In the genomic region with DNA sequence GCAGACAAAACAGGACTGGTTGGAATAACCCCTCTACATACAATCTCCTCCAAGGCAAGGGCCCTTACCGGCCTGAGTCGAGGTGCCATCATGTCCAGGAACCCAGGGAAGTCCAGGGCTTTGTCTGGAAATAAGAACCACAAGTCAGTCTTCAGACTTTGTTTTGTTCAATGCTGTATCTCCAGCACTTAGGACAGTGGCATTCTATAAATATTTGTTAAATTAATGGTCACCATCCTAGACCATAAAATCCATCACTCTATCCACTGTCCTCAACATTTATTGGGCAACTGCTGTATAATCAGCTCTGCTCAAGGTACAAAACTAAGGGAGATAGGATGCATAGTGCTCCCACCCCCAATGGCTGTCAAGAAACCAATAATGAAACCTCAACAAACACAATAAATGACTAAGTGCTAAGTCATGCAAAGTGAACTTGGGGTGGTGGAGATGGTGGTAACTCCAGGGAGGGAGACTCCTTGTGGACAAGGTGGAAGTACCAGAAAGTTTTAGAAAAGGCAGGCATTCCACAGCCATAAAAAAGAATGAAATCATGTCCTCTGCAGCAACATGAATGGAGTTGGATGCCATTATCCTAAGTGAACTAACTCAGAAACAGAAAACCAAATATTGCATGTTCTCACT, we compare ENCODE assay signal across 9 cellular contexts. TPM values are rescaled to one million over a fixed set of nuclear protein-coding genes. Genes with fewer than 3 reads are reported as not detected.
DNase-seq lines count a peak whose midpoint lies in the region; ATAC-seq, FAIRE-seq and TF ChIP-seq lines count a peak whose summit lies in the region.
"Had no signal": no experiment of that assay in that cellular context is flagged by ENCODE, and none has a peak within 500 bp of the region (broad histone marks: within the 10 kb centered on the region; RNA-seq: fewer than 3 reads in every experiment).

No MANE protein-coding gene starts in this region.

- 48% methylated on average over 2 of the region's 2 CpGs for WGBS in GM12878 (ENCODE audit: insufficient coverage, insufficient replicate concordance, low lambda C conversion rate, missing lambda C conversion rate)
- WGBS in esophagus muscularis mucosa: 79% methylated on average over 2 of the region's 2 CpGs
- WGBS in thyroid gland, 2 donors: 70 to 100% methylated on average over 2 of the region's 2 CpGs

- SMC1A ChIA-PET in GM12878 (lab: Charles Lee; ENCODE audit: uncharacterized antibody, unreplicated experiment): interaction anchor here (1.1 to 2.5 kb wide), 5 partner anchors 9 to 50 kb away, joined by 3 to 15 read pairs (median 6); a partner anchor contains a TSS

- H3K4me1 ChIP-seq in GM12878 (ENCODE audit: control insufficient read depth, insufficient read depth, low read length): peaks cover 17% of the 10 kb centered on the region
- peaks cover 12 to 16% (median 13%) of the 10 kb centered on the region in 4 donors for H3K4me1 ChIP-seq in esophagus muscularis mucosa
- peaks cover 13 to 19% of the 10 kb centered on the region in 2 donors for H3K4me1 ChIP-seq in thyroid gland

- no peak overlapping the region for H3K9ac ChIP-seq in GM12878 (ENCODE audit: control insufficient read depth, insufficient read depth, low read length)

- peak; percentile 39; the same call in 1 of the 2 replicates for TF ChIP-seq RAD21 in GM12878 (IDR thresholded peaks at IDR 0.05; ENCODE audit: insufficient read depth, low read depth, low read length)

- POLR2A ChIA-PET in GM12878 (lab: Charles Lee): no interaction called here

- FAIRE-seq in GM12878 (lab: Jason Lieb, UNC): peak; percentile 49

- TF ChIP-seq EP300 in GM12878 (IDR thresholded peaks at IDR 0.05; ENCODE audit: borderline replicate concordance in 1 of 2, control insufficient read depth in 1 of 2, low read depth in 2 of 2, low read length in 2 of 2) (no peak), esophagus muscularis mucosa (IDR thresholded peaks at IDR 0.05) (no peak)

- H3K79me2 ChIP-seq in GM12878 (ENCODE audit: control insufficient read depth, insufficient read depth, low read length): peaks cover 11% of the 10 kb centered on the region

- H2AFZ ChIP-seq in GM12878 (ENCODE audit: control insufficient read depth, low read depth, low read length): no peak overlapping the region

- in situ Hi-C loops in GM12878 (cut with MboI): no loop called here

- H3K27me3 ChIP-seq in GM12878 (replicated peaks in 1 of 2; ENCODE audit: control insufficient read depth in 2 of 2, insufficient read depth in 2 of 2, low read length in 1 of 2) (no peaks in the 10 kb centered on the region), esophagus muscularis mucosa (peaks cover 0 to 9% (median 0%) of the 10 kb centered on the region in 4 donors), WERI-Rb-1 (ENCODE audit: insufficient read depth, low read depth, severe bottlenecking) (no peaks in the 10 kb centered on the region), thyroid gland (no peaks in the 10 kb centered on the region)

- RAD21 ChIA-PET in GM12878 (lab: Charles Lee; ENCODE audit: unreplicated experiment): interaction anchor here (1.0 to 3.5 kb wide), 3 partner anchors 8 to 50 kb away, joined by 4 to 22 read pairs (median 5); a partner anchor contains a TSS

- peak; percentile 82 for DNase-seq in EL
- peak; percentile 56 for DNase-seq in GM20000 (ENCODE audit: low spot score)
- DNase-seq in HT1080 (ENCODE audit: low read depth): peak; percentile 85
- DNase-seq in GM12878 (ENCODE audit: low read depth, low spot score): no peak
- no peak for DNase-seq in esophagus muscularis mucosa (ENCODE audit: extremely low spot score)
- no peak for DNase-seq in WERI-Rb-1
- DNase-seq in thyroid gland: no peak

- H3K27ac ChIP-seq in GM12878 (ENCODE audit: control insufficient read depth, insufficient read depth): no peak overlapping the region
- no peak overlapping the region for H3K27ac ChIP-seq in esophagus muscularis mucosa (replicated peaks in 1 of 4)
- no peak overlapping the region for H3K27ac ChIP-seq in WERI-Rb-1
- H3K27ac ChIP-seq in thyroid gland: no peak overlapping the region

- no peak for TF ChIP-seq CTCF in GM20000 (IDR thresholded peaks at IDR 0.05; ENCODE audit: extremely low read depth, missing control alignments)
- TF ChIP-seq CTCF in GM12878 (IDR thresholded peaks at IDR 0.05 in 2 of 3, conservative IDR thresholded peaks at IDR 0.05 in 1 of 3; ENCODE audit: control insufficient read depth in 2 of 3, extremely low read depth in 1 of 3, insufficient read depth in 1 of 3, low read depth in 3 of 3, low read length in 3 of 3): peak in 1 of 3 experiments; percentile 14; a peak in 1 of 6 replicates
- no peak for TF ChIP-seq CTCF in esophagus muscularis mucosa (IDR thresholded peaks at IDR 0.05)
- TF ChIP-seq CTCF in WERI-Rb-1 (IDR thresholded peaks at IDR 0.05; ENCODE audit: low read depth, low read length): no peak
- TF ChIP-seq CTCF in thyroid gland (IDR thresholded peaks at IDR 0.05): no peak

- CTCF ChIA-PET in GM12878 (lab: Yijun Ruan, JAX): interaction anchor here (0.8 to 2.9 kb wide), 9 partner anchors 9 to 327 kb away, joined by 3 to 23 read pairs (median 5); a partner anchor contains a TSS

- H3K9me3 ChIP-seq in GM12878 (replicated peaks; ENCODE audit: control insufficient read depth, insufficient read depth, low read length): no peaks in the 10 kb centered on the region
- no peaks in the 10 kb centered on the region for H3K9me3 ChIP-seq in esophagus muscularis mucosa
- H3K9me3 ChIP-seq in WERI-Rb-1 (ENCODE audit: severe bottlenecking): no peaks in the 10 kb centered on the region
- no peaks in the 10 kb centered on the region for H3K9me3 ChIP-seq in thyroid gland

- H3K4me3 ChIP-seq in GM12878: no peak overlapping the region
- no peak overlapping the region for H3K4me3 ChIP-seq in esophagus muscularis mucosa
- H3K4me3 ChIP-seq in WERI-Rb-1 (ENCODE audit: low read depth, low read length): no peak overlapping the region
- H3K4me3 ChIP-seq in thyroid gland (replicated peaks in 1 of 3): no peak overlapping the region
- H3K4me3 ChIP-seq: lung had no signal

- ATAC-seq in GM12878 (peak; percentile 55), GM21528 (IDR thresholded peaks at IDR 0.05; ENCODE audit: low FRiP score, unreplicated experiment) (no peak)

- TF ChIP-seq POLR2A in GM12878 (IDR thresholded peaks at IDR 0.05; ENCODE audit: low read depth, low read length) (no peak), esophagus muscularis mucosa (IDR thresholded peaks at IDR 0.05; ENCODE audit: low read depth) (no peak), thyroid gland (IDR thresholded peaks at IDR 0.05) (no peak)

- H3K36me3 ChIP-seq in GM12878 (ENCODE audit: control insufficient read depth in 2 of 2, insufficient read depth in 2 of 2, low read length in 1 of 2) (no peaks in the 10 kb centered on the region; a peak in 2 of 4 replicates), esophagus muscularis mucosa (peaks cover 9 to 60% (median 25%) of the 10 kb centered on the region in 4 donors), WERI-Rb-1 (peaks cover 14% of the 10 kb centered on the region), thyroid gland (peaks cover 0 to 5% of the 10 kb centered on the region in 2 donors)

- no TSS peak for BruUV-seq in GM12878 (replicated peaks; lab: Mats Ljungman, UMichigan)

- no peaks in the 10 kb centered on the region for H4K20me1 ChIP-seq in GM12878 (ENCODE audit: control insufficient read depth, insufficient read depth)

- no peak overlapping the region for H3K4me2 ChIP-seq in GM12878 (ENCODE audit: control insufficient read depth, insufficient read depth)

- intact Hi-C loops in GM12878 (cut with micrococcal nuclease; ENCODE audit: unreplicated experiment): no loop called here
- intact Hi-C loops in esophagus muscularis mucosa (cut with DNase I): no loop called here
- intact Hi-C loops in thyroid gland (cut with DNase I): no loop called here

RNA-seq across cellular contexts. Expression of a gene that starts 5.0 kb away (rescaled TPM):
- total RNA-seq in HT1080 (2014; rRNA removed; shearing (Covaris generic)): 13.1 and 15.3 TPM in 2 replicates
- polyA plus RNA-seq in HT1080 (2015; cell fraction: cytosol; rRNA removed): 6.8 TPM in 2 replicates
- polyA plus RNA-seq in HT1080 (2015; cell fraction: nucleus; rRNA removed): 26.1 and 28.6 TPM in 2 replicates
- total RNA-seq in GM12878 (2013; cell fraction: nucleolus; rRNA removed): 5.6 and 7.0 TPM in 2 replicates
- total RNA-seq in GM12878 (2014; rRNA removed) (15.3 and 18.2 TPM in 2 replicates), GM12878 (2014; rRNA removed; fragmentation: Illumina TruSeq; extraction: Trizol) (6.6 and 6.8 TPM in 2 replicates), GM12878 (2021) (15.4 and 15.7 TPM in 2 replicates), esophagus muscularis mucosa (1 to 10 TPM; 1.2 to 5.1 (median 2.6) TPM), thyroid gland (1 to 10 TPM; 2.4 to 5.7 (median 4.6) TPM)
- 1.3 TPM for polyA plus RNA-seq in GM12878 (2011; ENCODE audit: low read depth)
- polyA plus RNA-seq in GM12878 (2011; rRNA removed) (0.91 and 2.1 TPM in 2 replicates), GM12878 (2014; fragmentation: Illumina TruSeq; extraction: Trizol) (1.2 and 6.0 TPM in 2 replicates), GM12878 (2014; fragmentation: Nextera tagmentation; extraction: Ambion mirVana) (under 1 TPM; 0.23 to 0.64 TPM), GM12878 (2014; rRNA removed) (21.4 and 23.5 TPM in 2 replicates), GM12878 (2016; fragmentation: Nextera tagmentation; extraction: Ambion mirVana) (1 to 10 TPM; 7.5 to 9.5 TPM)
- polyA plus RNA-seq in GM12878 (2011; cell fraction: cytosol; rRNA removed): 2.0 and 3.3 TPM in 2 replicates
- polyA plus RNA-seq in GM12878 (2011; cell fraction: nucleus; rRNA removed): 27.8 and 32.1 TPM in 2 replicates
- polyA plus RNA-seq in GM12878 (2012): 4.7 and 5.4 TPM in 2 replicates
- 1.3 and 1.4 TPM in 2 replicates for polyA minus RNA-seq in GM12878 (2011; rRNA and poly(A)+ RNA removed)
- polyA minus RNA-seq in GM12878 (2011; cell fraction: cytosol; rRNA and poly(A)+ RNA removed): 0.73 and 0.80 TPM in 2 replicates
- 4.4 and 6.1 TPM in 2 replicates for polyA minus RNA-seq in GM12878 (2011; cell fraction: nucleus; rRNA and poly(A)+ RNA removed)

RNA-seq across cellular contexts. Expression of a gene that starts 5.1 kb away (rescaled TPM):
- 86.7 and 104 TPM in 2 replicates for total RNA-seq in HT1080 (2014; rRNA removed; shearing (Covaris generic))
- 52.6 and 53.8 TPM in 2 replicates for polyA plus RNA-seq in HT1080 (2015; cell fraction: cytosol; rRNA removed)
- polyA plus RNA-seq in HT1080 (2015; cell fraction: nucleus; rRNA removed): 77.6 and 85.8 TPM in 2 replicates
- 97.4 and 102 TPM in 2 replicates for total RNA-seq in GM12878 (2013; cell fraction: nucleolus; rRNA removed)
- 107 and 109 TPM in 2 replicates for total RNA-seq in GM12878 (2014; rRNA removed)
- total RNA-seq in GM12878 (2014; rRNA removed; fragmentation: Illumina TruSeq; extraction: Trizol): 77.0 and 92.5 TPM in 2 replicates
- 82.9 and 94.3 TPM in 2 replicates for total RNA-seq in GM12878 (2021)
- polyA plus RNA-seq in GM12878 (2011; ENCODE audit: low read depth): 88.0 TPM
- polyA plus RNA-seq in GM12878 (2011; rRNA removed): 115 and 140 TPM in 2 replicates
- polyA plus RNA-seq in GM12878 (2011; cell fraction: cytosol; rRNA removed): 160 and 168 TPM in 2 replicates
- 199 and 244 TPM in 2 replicates for polyA plus RNA-seq in GM12878 (2011; cell fraction: nucleus; rRNA removed)
- 77.9 and 79.2 TPM in 2 replicates for polyA plus RNA-seq in GM12878 (2012)
- polyA plus RNA-seq in GM12878 (2014; fragmentation: Illumina TruSeq; extraction: Trizol): 115 and 135 TPM in 2 replicates
- polyA plus RNA-seq in GM12878 (2014; fragmentation: Nextera tagmentation; extraction: Ambion mirVana): 100 to 1,000 TPM in 1 of 2 experiments, 10 to 100 TPM in 1; 62.2 to 108 TPM
- polyA plus RNA-seq in GM12878 (2014; rRNA removed): 107 and 115 TPM in 2 replicates
- polyA plus RNA-seq in GM12878 (2016; fragmentation: Nextera tagmentation; extraction: Ambion mirVana): 100 to 1,000 TPM; 117 to 120 TPM
- 119 and 130 TPM in 2 replicates for polyA minus RNA-seq in GM12878 (2011; rRNA and poly(A)+ RNA removed)
- 32.9 and 41.7 TPM in 2 replicates for polyA minus RNA-seq in GM12878 (2011; cell fraction: cytosol; rRNA and poly(A)+ RNA removed)
- 79.4 and 93.5 TPM in 2 replicates for polyA minus RNA-seq in GM12878 (2011; cell fraction: nucleus; rRNA and poly(A)+ RNA removed)
- total RNA-seq in esophagus muscularis mucosa: 10 to 100 TPM; 30.3 to 54.4 (median 44.3) TPM
- total RNA-seq in thyroid gland: 10 to 100 TPM; 44.2 to 62.7 (median 54.6) TPM

RNA-seq across cellular contexts. Expression of a gene that starts 9.5 kb away (rescaled TPM):
- 7.2 and 7.5 TPM in 2 replicates for total RNA-seq in HT1080 (2014; rRNA removed; shearing (Covaris generic))
- 6.3 and 6.8 TPM in 2 replicates for polyA plus RNA-seq in HT1080 (2015; cell fraction: cytosol; rRNA removed)
- polyA plus RNA-seq in HT1080 (2015; cell fraction: nucleus; rRNA removed): 89.1 and 99.4 TPM in 2 replicates
- 61.9 and 72.1 TPM in 2 replicates for total RNA-seq in GM12878 (2013; cell fraction: nucleolus; rRNA removed)
- total RNA-seq in GM12878 (2014; rRNA removed) (13.1 and 18.0 TPM in 2 replicates), GM12878 (2014; rRNA removed; fragmentation: Illumina TruSeq; extraction: Trizol) (7.7 and 8.1 TPM in 2 replicates), GM12878 (2021) (20.6 and 21.3 TPM in 2 replicates), esophagus muscularis mucosa (10 to 100 TPM; 10.4 to 21.8 (median 12.9) TPM), thyroid gland (10 to 100 TPM; 15.2 to 28.3 (median 22.7) TPM)
- polyA plus RNA-seq in GM12878 (2011; ENCODE audit: low read depth): 15.7 TPM
- polyA plus RNA-seq in GM12878 (2011; rRNA removed) (16.6 and 21.9 TPM in 2 replicates), GM12878 (2014; fragmentation: Illumina TruSeq; extraction: Trizol) (3.2 and 8.9 TPM in 2 replicates), GM12878 (2014; fragmentation: Nextera tagmentation; extraction: Ambion mirVana) (1 to 10 TPM in 1 of 2 experiments, under 1 TPM in 1; 0.97 to 1.0 TPM), GM12878 (2014; rRNA removed) (19.1 and 22.8 TPM in 2 replicates), GM12878 (2016; fragmentation: Nextera tagmentation; extraction: Ambion mirVana) (10 to 100 TPM in 1 of 2 experiments, 1 to 10 TPM in 1; 9.9 to 11.5 TPM)
- polyA plus RNA-seq in GM12878 (2011; cell fraction: cytosol; rRNA removed): 13.3 and 17.5 TPM in 2 replicates
- 231 and 272 TPM in 2 replicates for polyA plus RNA-seq in GM12878 (2011; cell fraction: nucleus; rRNA removed)
- polyA plus RNA-seq in GM12878 (2012): 26.0 and 30.3 TPM in 2 replicates
- polyA minus RNA-seq in GM12878 (2011; rRNA and poly(A)+ RNA removed): 13.6 and 15.4 TPM in 2 replicates
- polyA minus RNA-seq in GM12878 (2011; cell fraction: cytosol; rRNA and poly(A)+ RNA removed): 4.1 and 5.5 TPM in 2 replicates
- polyA minus RNA-seq in GM12878 (2011; cell fraction: nucleus; rRNA and poly(A)+ RNA removed): 37.4 and 42.8 TPM in 2 replicates

RNA-seq across cellular contexts. Expression of a gene that starts 23.0 kb away (rescaled TPM):
- total RNA-seq in HT1080 (2014; rRNA removed; shearing (Covaris generic)): 60.8 and 62.0 TPM in 2 replicates
- polyA plus RNA-seq in HT1080 (2015; cell fraction: cytosol; rRNA removed): 76.8 and 85.8 TPM in 2 replicates
- 199 and 204 TPM in 2 replicates for polyA plus RNA-seq in HT1080 (2015; cell fraction: nucleus; rRNA removed)
- 41.5 and 54.1 TPM in 2 replicates for total RNA-seq in GM12878 (2013; cell fraction: nucleolus; rRNA removed)
- 42.6 and 45.5 TPM in 2 replicates for total RNA-seq in GM12878 (2014; rRNA removed)
- total RNA-seq in GM12878 (2014; rRNA removed; fragmentation: Illumina TruSeq; extraction: Trizol): 37.8 and 38.6 TPM in 2 replicates
- 159 and 168 TPM in 2 replicates for total RNA-seq in GM12878 (2021)
- polyA plus RNA-seq in GM12878 (2011; ENCODE audit: low read depth): 53.8 TPM
- polyA plus RNA-seq in GM12878 (2011; rRNA removed): 43.6 and 45.5 TPM in 2 replicates
- 60.5 and 85.4 TPM in 2 replicates for polyA plus RNA-seq in GM12878 (2011; cell fraction: cytosol; rRNA removed)
- 108 and 216 TPM in 2 replicates for polyA plus RNA-seq in GM12878 (2011; cell fraction: nucleus; rRNA removed)
- 64.3 and 68.3 TPM in 2 replicates for polyA plus RNA-seq in GM12878 (2012)
- polyA plus RNA-seq in GM12878 (2014; fragmentation: Illumina TruSeq; extraction: Trizol): 122 and 124 TPM in 2 replicates
- 10 to 100 TPM; 46.3 to 56.0 TPM for polyA plus RNA-seq in GM12878 (2014; fragmentation: Nextera tagmentation; extraction: Ambion mirVana)
- polyA plus RNA-seq in GM12878 (2014; rRNA removed): 62.1 and 69.4 TPM in 2 replicates
- polyA plus RNA-seq in GM12878 (2016; fragmentation: Nextera tagmentation; extraction: Ambion mirVana): 100 to 1,000 TPM; 113 to 122 TPM
- polyA minus RNA-seq in GM12878 (2011; rRNA and poly(A)+ RNA removed): 95.9 and 106 TPM in 2 replicates
- 52.9 and 65.7 TPM in 2 replicates for polyA minus RNA-seq in GM12878 (2011; cell fraction: cytosol; rRNA and poly(A)+ RNA removed)
- polyA minus RNA-seq in GM12878 (2011; cell fraction: nucleus; rRNA and poly(A)+ RNA removed): 34.0 and 83.0 TPM in 2 replicates
- 10 to 100 TPM; 34.1 to 53.0 (median 45.9) TPM for total RNA-seq in esophagus muscularis mucosa
- total RNA-seq in thyroid gland: 100 to 1,000 TPM in 1 of 4 donors, 10 to 100 TPM in 3; 82.1 to 103 (median 89.7) TPM

RNA-seq across cellular contexts. Expression of a gene that starts 40.3 kb away (rescaled TPM):
- 4.6 and 4.8 TPM in 2 replicates for total RNA-seq in HT1080 (2014; rRNA removed; shearing (Covaris generic))
- polyA plus RNA-seq in HT1080 (2015; cell fraction: cytosol; rRNA removed): 6.5 and 7.4 TPM in 2 replicates
- polyA plus RNA-seq in HT1080 (2015; cell fraction: nucleus; rRNA removed): 25.8 and 28.3 TPM in 2 replicates
- total RNA-seq in GM12878 (2013; cell fraction: nucleolus; rRNA removed): not detected in 2 replicates
- total RNA-seq in GM12878 (2014; rRNA removed) (0.05 TPM in 1 of 2 replicates, not detected in the other), GM12878 (2014; rRNA removed; fragmentation: Illumina TruSeq; extraction: Trizol) (not detected in 2 replicates), GM12878 (2021) (0.08 TPM in 2 replicates), esophagus muscularis mucosa (1 to 10 TPM; 4.1 to 9.2 (median 7.6) TPM), thyroid gland (10 to 100 TPM in 1 of 4 donors, 1 to 10 TPM in 3; 5.4 to 11.7 (median 8.3) TPM)
- polyA plus RNA-seq in GM12878 (2011; ENCODE audit: low read depth): not detected
- polyA plus RNA-seq in GM12878 (2011; rRNA removed) (not detected in 2 replicates), GM12878 (2014; fragmentation: Illumina TruSeq; extraction: Trizol) (0.01 and 0.05 TPM in 2 replicates), GM12878 (2014; fragmentation: Nextera tagmentation; extraction: Ambion mirVana) (not detected), GM12878 (2014; rRNA removed) (not detected in 2 replicates), GM12878 (2016; fragmentation: Nextera tagmentation; extraction: Ambion mirVana) (not detected)
- not detected in 2 replicates for polyA plus RNA-seq in GM12878 (2011; cell fraction: cytosol; rRNA removed)
- 0.03 TPM in 1 of 2 replicates, not detected in the other for polyA plus RNA-seq in GM12878 (2011; cell fraction: nucleus; rRNA removed)
- 0.04 TPM in 1 of 2 replicates, not detected in the other for polyA plus RNA-seq in GM12878 (2012)
- 0.29 TPM in 1 of 2 replicates, not detected in the other for polyA minus RNA-seq in GM12878 (2011; rRNA and poly(A)+ RNA removed)
- not detected in 2 replicates for polyA minus RNA-seq in GM12878 (2011; cell fraction: cytosol; rRNA and poly(A)+ RNA removed)
- not detected in 2 replicates for polyA minus RNA-seq in GM12878 (2011; cell fraction: nucleus; rRNA and poly(A)+ RNA removed)

Comparison
In these comparisons a context has a peak if more than half of its experiments do, and no peak if none do; other contexts are left out.
1. DNase-seq: peak in EL (single experiment), GM20000 (single experiment) and HT1080 (single experiment); none in GM12878 (single experiment), esophagus muscularis mucosa (single experiment), WERI-Rb-1 (single experiment) and thyroid gland (0 of 2).